Comparison of ENCODE assay signal across 15 cellular contexts in genomic region chr7:130874071-130874915, GRCh38.
DNase-seq lines count a peak whose midpoint lies in the region; ATAC-seq, FAIRE-seq and TF ChIP-seq lines count a peak whose summit lies in the region.
"Had no signal": no experiment of that assay in that cellular context is flagged by ENCODE, and none has a peak within 500 bp of the region (broad histone marks: within the 10 kb centered on the region; RNA-seq: fewer than 3 reads in every experiment).

No MANE protein-coding gene starts in this region.

- no peaks in the 10 kb centered on the region for H3K9me2 ChIP-seq in HCT116 (ENCODE audit: insufficient read depth)

- no peak overlapping the region for H3K4me3 ChIP-seq in HCT116 (replicated peaks in 1 of 2; ENCODE audit: low read depth in 1 of 2, low read length in 2 of 2)
- H3K4me3 ChIP-seq in GM12878 = no peak overlapping the region
- H3K4me3 ChIP-seq: thoracic aorta had no signal

- SMC1A ChIA-PET in GM12878 (lab: Charles Lee; ENCODE audit: uncharacterized antibody, unreplicated experiment) = interaction anchor here (0.6 to 3.0 kb wide), 9 partner anchors 10 to 682 kb away, joined by 3 to 20 read pairs (median 4); no protein-coding TSS in a partner anchor

- H2AFZ ChIP-seq in HCT116 (ENCODE audit: low read depth, low read length, poor library complexity, severe bottlenecking) (no peak overlapping the region), GM12878 (ENCODE audit: control insufficient read depth, low read depth, low read length) (no peak overlapping the region)

- FAIRE-seq in GM12878 (lab: Jason Lieb, UNC) = no peak

- TF ChIP-seq RAD21 in HCT116 (IDR thresholded peaks at IDR 0.05; ENCODE audit: low read depth) (no peak), GM12878 (IDR thresholded peaks at IDR 0.05; ENCODE audit: insufficient read depth, low read depth, low read length) (no peak)

- BruUV-seq in HCT116 (replicated peaks; lab: Mats Ljungman, UMichigan) (TSS peak; percentile 4), GM12878 (replicated peaks; lab: Mats Ljungman, UMichigan) (no TSS peak)

- DNase-seq in T-helper 1 cell (no peak), HCT116 (ENCODE audit: low read depth, low spot score) (no peak), GM12878 (ENCODE audit: low read depth, low spot score) (no peak), osteocyte (ENCODE audit: extremely low spot score, unreplicated experiment) (no peak), NCI-H69 (lab: John Stamatoyannopoulos, UW) (no peak), kidney glomerular epithelial cell (lab: John Stamatoyannopoulos, UW) (no peak)
- DNase-seq: DMS153, hippocampal formation, NCI-H2029 treated with DMSO at 0.1 percent for 48 hours, retina had no signal

- no peak for TF ChIP-seq EP300 in GM12878 (IDR thresholded peaks at IDR 0.05; ENCODE audit: borderline replicate concordance in 1 of 2, control insufficient read depth in 1 of 2, low read depth in 2 of 2, low read length in 2 of 2)

- 81% methylated on average over 6 of the region's 6 CpGs for WGBS in GM12878 (ENCODE audit: insufficient coverage, insufficient replicate concordance, low lambda C conversion rate, missing lambda C conversion rate)

- H3K4me2 ChIP-seq in HCT116 (ENCODE audit: low read length) (peak overlapping the region; percentile 12; the same call in 1 of the 2 replicates), GM12878 (ENCODE audit: control insufficient read depth, insufficient read depth) (no peak overlapping the region)
- H3K4me2 ChIP-seq: KMS-11 had no signal

- POLR2A ChIA-PET in HCT116 (lab: Charles Lee) = interaction anchor here (1.3 kb wide), 1 partner anchor 14 kb away, joined by 3 read pairs; no protein-coding TSS in a partner anchor
- POLR2A ChIA-PET in GM12878 (lab: Charles Lee) = no interaction called here

- peak overlapping the region; percentile 30 for H3K9ac ChIP-seq in HCT116 (ENCODE audit: low read length)
- H3K9ac ChIP-seq in GM12878 (ENCODE audit: control insufficient read depth, insufficient read depth, low read length) = no peak overlapping the region
- H3K9ac ChIP-seq: KMS-11 had no signal

- no peak for ATAC-seq in HCT116
- no peak for ATAC-seq in GM12878
- no peak for ATAC-seq in HG02588 (IDR thresholded peaks at IDR 0.05; ENCODE audit: unreplicated experiment)

- RAD21 ChIA-PET in HCT116 (lab: Charles Lee; ENCODE audit: low non-redundant PET in 1 of 2, low total read pairs in 2 of 2, uncharacterized antibody in 2 of 2, unreplicated experiment in 2 of 2) (interaction anchor here in 1 of 2 experiments (0.8 kb wide), 1 partner anchor 166 kb away, joined by 3 read pairs; no protein-coding TSS in a partner anchor), GM12878 (lab: Charles Lee; ENCODE audit: unreplicated experiment) (interaction anchor here (2.4 kb wide), 1 partner anchor 166 kb away, joined by 8 read pairs; no protein-coding TSS in a partner anchor)

- TF ChIP-seq POLR2A in HCT116 (IDR thresholded peaks at IDR 0.05; ENCODE audit: borderline replicate concordance, extremely low read depth, insufficient read depth, insufficient read length) = no peak
- peak; percentile 64 for TF ChIP-seq POLR2A in GM12878 (IDR thresholded peaks at IDR 0.05; ENCODE audit: low read depth, low read length)

- no peaks in the 10 kb centered on the region for H3K27me3 ChIP-seq in HCT116 (ENCODE audit: insufficient read depth, low read length)
- H3K27me3 ChIP-seq in GM12878 (replicated peaks in 1 of 2; ENCODE audit: control insufficient read depth in 2 of 2, insufficient read depth in 2 of 2, low read length in 1 of 2) = no peaks in the 10 kb centered on the region

- peak overlapping the region; percentile 100 for H3K27ac ChIP-seq in HCT116 (ENCODE audit: low read depth, low read length)
- no peak overlapping the region for H3K27ac ChIP-seq in GM12878 (ENCODE audit: control insufficient read depth, insufficient read depth)
- H3K27ac ChIP-seq: 22Rv1, KMS-11, thoracic aorta had no signal

- H3K79me2 ChIP-seq in HCT116 (ENCODE audit: insufficient read depth, low read length) (peaks cover 53% of the 10 kb centered on the region), GM12878 (ENCODE audit: control insufficient read depth, insufficient read depth, low read length) (no peaks in the 10 kb centered on the region)

- intact Hi-C loops in HCT116 (cut with micrococcal nuclease) (loop anchor here (2.0 kb wide), 1 partner anchor 167 kb away; no protein-coding TSS in a partner anchor), GM12878 (cut with micrococcal nuclease; ENCODE audit: unreplicated experiment) (no loop called here)

- no peaks in the 10 kb centered on the region for H3K9me3 ChIP-seq in HCT116 (ENCODE audit: control insufficient read depth in 1 of 2, insufficient read depth in 1 of 2, low read depth in 1 of 2, low read length in 2 of 2)
- no peaks in the 10 kb centered on the region for H3K9me3 ChIP-seq in GM12878 (replicated peaks; ENCODE audit: control insufficient read depth, insufficient read depth, low read length)
- H3K9me3 ChIP-seq: thoracic aorta had no signal

- H3K9me3 Mint-ChIP-seq in T-helper 1 cell treated with Interleukin-12 subunit alpha and Interleukin-12 subunit beta and Interleukin-4 antibody, amounts not matched to agents 30 μg/mL and 1 μg/mL, for 36 hours = no peaks in the 10 kb centered on the region
- H3K9me3 Mint-ChIP-seq in osteocyte (ENCODE audit: unreplicated experiment) = no peaks in the 10 kb centered on the region

- peaks cover 20% of the 10 kb centered on the region for H3K4me1 Mint-ChIP-seq in T-helper 1 cell treated with Interleukin-12 subunit alpha and Interleukin-12 subunit beta and Interleukin-4 antibody, amounts not matched to agents 30 μg/mL and 1 μg/mL, for 36 hours (ENCODE audit: low read depth)
- H3K4me1 Mint-ChIP-seq in osteocyte (ENCODE audit: unreplicated experiment) = peaks cover 25% of the 10 kb centered on the region

- peaks cover 61 to 96% of the 10 kb centered on the region in 2 experiments for H3K4me1 ChIP-seq in HCT116 (ENCODE audit: control insufficient read depth in 1 of 2, insufficient read depth in 2 of 2, low read length in 2 of 2)
- H3K4me1 ChIP-seq in GM12878 (ENCODE audit: control insufficient read depth, insufficient read depth, low read length) = no peaks in the 10 kb centered on the region

- H3K4me3 Mint-ChIP-seq in T-helper 1 cell treated with Interleukin-12 subunit alpha and Interleukin-12 subunit beta and Interleukin-4 antibody, amounts not matched to agents 30 μg/mL and 1 μg/mL, for 36 hours = no peak overlapping the region
- no peak overlapping the region for H3K4me3 Mint-ChIP-seq in osteocyte (ENCODE audit: unreplicated experiment)

- H3K36me3 ChIP-seq in HCT116 (ENCODE audit: control insufficient read depth in 1 of 2, insufficient read depth in 2 of 2, low read length in 2 of 2) = peaks cover 7 to 70% of the 10 kb centered on the region in 2 experiments
- H3K36me3 ChIP-seq in GM12878 (ENCODE audit: control insufficient read depth in 2 of 2, insufficient read depth in 2 of 2, low read length in 1 of 2) = peaks cover 7 to 32% of the 10 kb centered on the region in 2 experiments

- H3K27me3 Mint-ChIP-seq in T-helper 1 cell treated with Interleukin-12 subunit alpha and Interleukin-12 subunit beta and Interleukin-4 antibody, amounts not matched to agents 30 μg/mL and 1 μg/mL, for 36 hours (ENCODE audit: low read depth) = no peaks in the 10 kb centered on the region
- H3K27me3 Mint-ChIP-seq in osteocyte (ENCODE audit: unreplicated experiment) = no peaks in the 10 kb centered on the region

- CTCF ChIA-PET in HCT116 (lab: Charles Lee) = interaction anchor here (0.6 to 3.8 kb wide), 5 partner anchors 11 to 711 kb away, joined by 3 to 26 read pairs (median 3); no protein-coding TSS in a partner anchor
- CTCF ChIA-PET in GM12878 (lab: Yijun Ruan, JAX) = interaction anchor here (0.5 to 6.0 kb wide), 9 partner anchors 16 to 619 kb away, joined by 3 to 46 read pairs (median 5); no protein-coding TSS in a partner anchor

- no peaks in the 10 kb centered on the region for H4K20me1 ChIP-seq in HCT116 (ENCODE audit: insufficient read depth)
- peaks cover 5% of the 10 kb centered on the region; the same call in 1 of the 2 replicates for H4K20me1 ChIP-seq in GM12878 (ENCODE audit: control insufficient read depth, insufficient read depth)

- in situ Hi-C loops in GM12878 (cut with MboI) = no loop called here

- H3K27ac Mint-ChIP-seq in T-helper 1 cell treated with Interleukin-12 subunit alpha and Interleukin-12 subunit beta and Interleukin-4 antibody, amounts not matched to agents 30 μg/mL and 1 μg/mL, for 36 hours = peak overlapping the region; percentile 46
- H3K27ac Mint-ChIP-seq in osteocyte (ENCODE audit: unreplicated experiment) = peak overlapping the region; percentile 74

- peaks cover 56% of the 10 kb centered on the region for H3K36me3 Mint-ChIP-seq in T-helper 1 cell treated with Interleukin-12 subunit alpha and Interleukin-12 subunit beta and Interleukin-4 antibody, amounts not matched to agents 30 μg/mL and 1 μg/mL, for 36 hours (ENCODE audit: low read depth)
- H3K36me3 Mint-ChIP-seq in osteocyte (ENCODE audit: unreplicated experiment) = peaks cover 47% of the 10 kb centered on the region

- no peak for TF ChIP-seq CTCF in HCT116 (IDR thresholded peaks at IDR 0.05 in 2 of 3, conservative IDR thresholded peaks at IDR 0.05 in 1 of 3; ENCODE audit: borderline replicate concordance in 1 of 3, insufficient read depth in 1 of 3, low read depth in 2 of 3, low read length in 2 of 3)
- no peak for TF ChIP-seq CTCF in GM12878 (IDR thresholded peaks at IDR 0.05 in 2 of 3, conservative IDR thresholded peaks at IDR 0.05 in 1 of 3; ENCODE audit: control insufficient read depth in 2 of 3, extremely low read depth in 1 of 3, insufficient read depth in 1 of 3, low read depth in 3 of 3, low read length in 3 of 3)
- no peak for TF ChIP-seq CTCF in osteocyte (IDR thresholded peaks at IDR 0.05)

TF ChIP-seq in HCT116, 20 proteins besides CTCF, POLR2A, EP300 and RAD21:
- TF ChIP-seq YY1 (IDR thresholded peaks at IDR 0.05; ENCODE audit: extremely low read depth, insufficient replicate concordance, low read depth, low read length) (no peak), CEBPB (IDR thresholded peaks at IDR 0.05; ENCODE audit: low read depth) (peak; percentile 46; the same call in 1 of the 2 replicates), CBX3 (IDR thresholded peaks at IDR 0.05; ENCODE audit: low read depth) (0 out of 2 replicates have a peak, but pooled peaks have one; percentile 14)
TF ChIP-seq in HCT116: peak in this region for 2.
